1 cellular context compared by ENCODE assay signal in genomic region chr10:102396251-102396650, GRCh38.
TF ChIP-seq lines count a peak whose summit lies in the region.

No MANE protein-coding gene starts in this region.

TF ChIP-seq in HepG2, 621 proteins besides CTCF, POLR2A, EP300 and RAD21:
- TF ChIP-seq ZNF281 (CRISPR knock-in tag; IDR thresholded peaks at IDR 0.05; ENCODE audit: borderline replicate concordance) (peak; percentile 76; the same call in 1 of the 2 replicates), ERF (CRISPR knock-in tag; IDR thresholded peaks at IDR 0.05) (no peak)
